20 cellular contexts compared by ENCODE assay signal in the genomic region with DNA sequence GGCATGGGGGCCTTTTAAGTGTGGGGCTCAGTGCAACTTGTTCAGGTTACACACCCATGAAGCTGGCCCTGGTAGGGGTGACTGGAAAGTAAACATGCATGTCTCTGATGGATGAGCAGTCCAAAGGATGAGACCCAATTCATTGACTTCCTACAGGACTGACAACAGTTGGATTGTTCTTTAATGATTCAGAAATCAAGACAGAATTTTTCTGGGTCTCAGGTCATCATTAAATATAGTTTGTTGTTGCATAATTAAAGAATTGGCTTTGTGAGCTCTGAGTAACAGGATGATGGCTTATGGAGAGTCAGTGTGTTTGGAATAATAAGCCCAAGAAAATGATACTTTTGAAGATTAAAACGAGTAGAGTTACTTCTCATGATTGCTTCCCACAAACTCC.
A peak's percentile ranks its signal among the peaks of the same experiment; 100 is the strongest.
DNase-seq lines count a peak whose midpoint lies in the region; ATAC-seq and TF ChIP-seq lines count a peak whose summit lies in the region.
"Had no signal": no experiment of that assay in that cellular context is flagged by ENCODE, and none has a peak within 500 bp of the region (broad histone marks: within the 10 kb centered on the region; RNA-seq: fewer than 3 reads in every experiment).

No MANE protein-coding gene starts in this region.

- ATAC-seq in omental fat pad (ENCODE audit: low FRiP score) (peak; percentile 51), mucosa of descending colon (no peak), HG02759 (IDR thresholded peaks at IDR 0.05; ENCODE audit: unreplicated experiment) (no peak)
- ATAC-seq: WTC11 had no signal

- no peak for TF ChIP-seq POLR2A in esophagus squamous epithelium (IDR thresholded peaks at IDR 0.05)

- H3K27ac ChIP-seq in esophagus squamous epithelium: peak overlapping the region in 2 of 4 donors; percentile 47 to 66
- H3K27ac ChIP-seq: SJSA1 had no signal

- H3K4me1 ChIP-seq in esophagus squamous epithelium (no peaks in the 10 kb centered on the region), mucosa of descending colon (ENCODE audit: low read depth) (no peaks in the 10 kb centered on the region)
- H3K4me1 ChIP-seq: SJSA1 had no signal

- TF ChIP-seq CTCF in omental fat pad (IDR thresholded peaks at IDR 0.05): no peak
- no peak for TF ChIP-seq CTCF in esophagus squamous epithelium (IDR thresholded peaks at IDR 0.05)
- TF ChIP-seq CTCF in mucosa of descending colon (IDR thresholded peaks at IDR 0.05): no peak

- H3K4me3 ChIP-seq in esophagus squamous epithelium (no peak overlapping the region), mucosa of descending colon (no peak overlapping the region)
- H3K4me3 ChIP-seq: SJSA1, tibial nerve had no signal

- H3K9me3 ChIP-seq in esophagus squamous epithelium (no peaks in the 10 kb centered on the region), mucosa of descending colon (no peaks in the 10 kb centered on the region)
- H3K9me3 ChIP-seq: SJSA1, tibial nerve had no signal

- WGBS in esophagus squamous epithelium, 2 donors: 23 to 46% methylated on average over 1 of the region's 1 CpG

- no peaks in the 10 kb centered on the region for H3K27me3 ChIP-seq in esophagus squamous epithelium
- H3K27me3 ChIP-seq: SJSA1, tibial nerve had no signal

- peak; percentile 46 for DNase-seq in EH (ENCODE audit: low read depth)
- peak; percentile 35 for DNase-seq in LHCN-M2 (ENCODE audit: low read depth)
- DNase-seq in fibroblast of peridontal ligament (ENCODE audit: extremely low read depth): peak; percentile 51
- no peak for DNase-seq in omental fat pad (ENCODE audit: low spot score)
- no peak for DNase-seq in esophagus squamous epithelium (lab: John Stamatoyannopoulos, UW)
- DNase-seq in NCI-H1105 (lab: John Stamatoyannopoulos, UW): no peak
- no peak for DNase-seq in mucosa of descending colon
- DNase-seq: activated naive CD4-positive, alpha-beta T cell treated with anti-CD3 and anti-CD28 coated beads, Interleukin-2, amount 50 U/mL, for 16 hours; activated T-cell treated with anti-CD3 and anti-CD28 coated beads, Interleukin-2, amount 50 U/mL, for 24 hours; COR-L47; MM.1S; NCI-H187; NCI-H2227 treated with DMSO at 0.1 percent for 48 hours; NCI-H82; nucleus accumbens; T-helper 2 cell had no signal

- intact Hi-C loops in esophagus squamous epithelium (cut with DNase I): no loop called here
- intact Hi-C loops in mucosa of descending colon (cut with DNase I, micrococcal nuclease): no loop called here

- H3K36me3 ChIP-seq in esophagus squamous epithelium: no peaks in the 10 kb centered on the region
- H3K36me3 ChIP-seq in mucosa of descending colon (ENCODE audit: low read depth): no peaks in the 10 kb centered on the region
- H3K36me3 ChIP-seq: SJSA1, tibial nerve had no signal

Comparison
In these comparisons a context has a peak if more than half of its experiments do, and no peak if none do; other contexts are left out.
1. DNase-seq: peak in EH (single experiment), LHCN-M2 (single experiment) and fibroblast of peridontal ligament (single experiment); none in omental fat pad (single experiment), esophagus squamous epithelium (single experiment), NCI-H1105 (single experiment) and mucosa of descending colon (0 of 3).